ENCODE assay signal across 1 cellular context in the genomic region with DNA sequence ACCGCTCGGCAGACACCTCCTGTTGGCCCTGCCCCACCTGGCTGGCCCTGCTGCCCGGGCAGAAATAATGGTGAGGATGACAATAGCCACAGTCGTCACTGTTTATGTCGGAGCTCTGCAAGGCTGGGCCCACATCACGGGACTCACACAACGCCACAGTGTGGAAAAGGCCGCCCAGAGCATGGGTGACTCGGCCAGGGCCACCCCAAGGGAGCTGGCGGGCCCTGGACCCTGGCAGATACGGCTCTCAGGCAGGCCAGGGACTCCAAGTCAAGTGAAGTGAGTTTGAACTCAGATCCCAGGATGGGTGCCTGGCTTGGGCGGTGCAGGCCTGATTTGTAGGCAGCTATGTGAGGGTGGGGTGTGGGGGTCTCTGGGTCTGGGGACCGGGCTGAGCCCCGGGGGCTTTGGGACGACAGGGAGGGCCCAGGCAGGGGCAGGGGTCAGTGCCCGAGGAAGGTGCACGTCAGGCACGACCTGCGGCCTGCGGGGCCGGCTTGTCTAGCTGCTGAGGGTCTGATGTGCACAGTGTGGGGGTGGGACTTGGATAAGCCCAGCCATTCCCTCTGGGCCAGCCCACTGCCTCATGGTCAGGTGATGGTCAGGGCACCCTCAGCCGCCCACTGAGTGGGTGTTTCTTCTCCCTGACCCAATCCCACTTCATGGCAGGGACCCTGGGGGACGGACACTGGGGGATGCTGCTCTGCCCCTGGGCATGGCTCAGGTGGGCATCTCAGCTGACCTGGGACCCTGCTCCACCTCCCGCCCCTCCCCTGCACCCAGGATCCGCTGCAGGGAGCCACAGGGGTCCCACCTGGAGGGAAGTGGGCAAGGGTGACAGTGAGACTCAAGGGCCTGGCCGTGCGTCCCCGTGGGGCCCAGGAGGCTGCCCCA.
TF ChIP-seq lines count a peak whose summit lies in the region.

No MANE protein-coding gene starts in this region.

TF ChIP-seq in HCT116, 20 proteins besides CTCF, POLR2A, EP300 and RAD21:
- no peak for TF ChIP-seq POLR2AphosphoS5 (IDR thresholded peaks at IDR 0.05; ENCODE audit: low read depth, low read length)
- TF ChIP-seq, protein P1, sequence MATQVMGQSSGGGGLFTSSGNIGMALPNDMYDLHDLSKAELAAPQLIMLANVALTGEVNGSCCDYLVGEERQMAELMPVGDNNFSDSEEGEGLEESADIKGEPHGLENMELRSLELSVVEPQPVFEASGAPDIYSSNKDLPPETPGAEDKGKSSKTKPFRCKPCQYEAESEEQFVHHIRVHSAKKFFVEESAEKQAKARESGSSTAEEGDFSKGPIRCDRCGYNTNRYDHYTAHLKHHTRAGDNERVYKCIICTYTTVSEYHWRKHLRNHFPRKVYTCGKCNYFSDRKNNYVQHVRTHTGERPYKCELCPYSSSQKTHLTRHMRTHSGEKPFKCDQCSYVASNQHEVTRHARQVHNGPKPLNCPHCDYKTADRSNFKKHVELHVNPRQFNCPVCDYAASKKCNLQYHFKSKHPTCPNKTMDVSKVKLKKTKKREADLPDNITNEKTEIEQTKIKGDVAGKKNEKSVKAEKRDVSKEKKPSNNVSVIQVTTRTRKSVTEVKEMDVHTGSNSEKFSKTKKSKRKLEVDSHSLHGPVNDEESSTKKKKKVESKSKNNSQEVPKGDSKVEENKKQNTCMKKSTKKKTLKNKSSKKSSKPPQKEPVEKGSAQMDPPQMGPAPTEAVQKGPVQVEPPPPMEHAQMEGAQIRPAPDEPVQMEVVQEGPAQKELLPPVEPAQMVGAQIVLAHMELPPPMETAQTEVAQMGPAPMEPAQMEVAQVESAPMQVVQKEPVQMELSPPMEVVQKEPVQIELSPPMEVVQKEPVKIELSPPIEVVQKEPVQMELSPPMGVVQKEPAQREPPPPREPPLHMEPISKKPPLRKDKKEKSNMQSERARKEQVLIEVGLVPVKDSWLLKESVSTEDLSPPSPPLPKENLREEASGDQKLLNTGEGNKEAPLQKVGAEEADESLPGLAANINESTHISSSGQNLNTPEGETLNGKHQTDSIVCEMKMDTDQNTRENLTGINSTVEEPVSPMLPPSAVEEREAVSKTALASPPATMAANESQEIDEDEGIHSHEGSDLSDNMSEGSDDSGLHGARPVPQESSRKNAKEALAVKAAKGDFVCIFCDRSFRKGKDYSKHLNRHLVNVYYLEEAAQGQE (IDR thresholded peaks at IDR 0.05; ENCODE audit: low read depth): no peak
- TF ChIP-seq ELF1 (IDR thresholded peaks at IDR 0.05; ENCODE audit: borderline replicate concordance, low read depth): no peak
- no peak for TF ChIP-seq YY1 (IDR thresholded peaks at IDR 0.05; ENCODE audit: extremely low read depth, insufficient replicate concordance, low read depth, low read length)
- no peak for TF ChIP-seq SP1 (IDR thresholded peaks at IDR 0.05; ENCODE audit: low read depth)
- TF ChIP-seq, protein P2, sequence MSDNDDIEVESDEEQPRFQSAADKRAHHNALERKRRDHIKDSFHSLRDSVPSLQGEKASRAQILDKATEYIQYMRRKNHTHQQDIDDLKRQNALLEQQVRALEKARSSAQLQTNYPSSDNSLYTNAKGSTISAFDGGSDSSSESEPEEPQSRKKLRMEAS (IDR thresholded peaks at IDR 0.05): no peak
- TF ChIP-seq, protein P3, sequence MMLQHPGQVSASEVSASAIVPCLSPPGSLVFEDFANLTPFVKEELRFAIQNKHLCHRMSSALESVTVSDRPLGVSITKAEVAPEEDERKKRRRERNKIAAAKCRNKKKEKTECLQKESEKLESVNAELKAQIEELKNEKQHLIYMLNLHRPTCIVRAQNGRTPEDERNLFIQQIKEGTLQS (IDR thresholded peaks at IDR 0.05): no peak
- no peak for TF ChIP-seq EZH2 (IDR thresholded peaks at IDR 0.05)
- TF ChIP-seq ZNF274 (IDR thresholded peaks at IDR 0.05; ENCODE audit: low read depth, low read length): no peak
- TF ChIP-seq, protein P4, sequence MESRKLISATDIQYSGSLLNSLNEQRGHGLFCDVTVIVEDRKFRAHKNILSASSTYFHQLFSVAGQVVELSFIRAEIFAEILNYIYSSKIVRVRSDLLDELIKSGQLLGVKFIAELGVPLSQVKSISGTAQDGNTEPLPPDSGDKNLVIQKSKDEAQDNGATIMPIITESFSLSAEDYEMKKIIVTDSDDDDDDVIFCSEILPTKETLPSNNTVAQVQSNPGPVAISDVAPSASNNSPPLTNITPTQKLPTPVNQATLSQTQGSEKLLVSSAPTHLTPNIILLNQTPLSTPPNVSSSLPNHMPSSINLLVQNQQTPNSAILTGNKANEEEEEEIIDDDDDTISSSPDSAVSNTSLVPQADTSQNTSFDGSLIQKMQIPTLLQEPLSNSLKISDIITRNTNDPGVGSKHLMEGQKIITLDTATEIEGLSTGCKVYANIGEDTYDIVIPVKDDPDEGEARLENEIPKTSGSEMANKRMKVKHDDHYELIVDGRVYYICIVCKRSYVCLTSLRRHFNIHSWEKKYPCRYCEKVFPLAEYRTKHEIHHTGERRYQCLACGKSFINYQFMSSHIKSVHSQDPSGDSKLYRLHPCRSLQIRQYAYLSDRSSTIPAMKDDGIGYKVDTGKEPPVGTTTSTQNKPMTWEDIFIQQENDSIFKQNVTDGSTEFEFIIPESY (IDR thresholded peaks at IDR 0.05; ENCODE audit: extremely low read depth, insufficient replicate concordance, low read length): no peak
